ENCODE assay signal across 9 cellular contexts in the genomic region with DNA sequence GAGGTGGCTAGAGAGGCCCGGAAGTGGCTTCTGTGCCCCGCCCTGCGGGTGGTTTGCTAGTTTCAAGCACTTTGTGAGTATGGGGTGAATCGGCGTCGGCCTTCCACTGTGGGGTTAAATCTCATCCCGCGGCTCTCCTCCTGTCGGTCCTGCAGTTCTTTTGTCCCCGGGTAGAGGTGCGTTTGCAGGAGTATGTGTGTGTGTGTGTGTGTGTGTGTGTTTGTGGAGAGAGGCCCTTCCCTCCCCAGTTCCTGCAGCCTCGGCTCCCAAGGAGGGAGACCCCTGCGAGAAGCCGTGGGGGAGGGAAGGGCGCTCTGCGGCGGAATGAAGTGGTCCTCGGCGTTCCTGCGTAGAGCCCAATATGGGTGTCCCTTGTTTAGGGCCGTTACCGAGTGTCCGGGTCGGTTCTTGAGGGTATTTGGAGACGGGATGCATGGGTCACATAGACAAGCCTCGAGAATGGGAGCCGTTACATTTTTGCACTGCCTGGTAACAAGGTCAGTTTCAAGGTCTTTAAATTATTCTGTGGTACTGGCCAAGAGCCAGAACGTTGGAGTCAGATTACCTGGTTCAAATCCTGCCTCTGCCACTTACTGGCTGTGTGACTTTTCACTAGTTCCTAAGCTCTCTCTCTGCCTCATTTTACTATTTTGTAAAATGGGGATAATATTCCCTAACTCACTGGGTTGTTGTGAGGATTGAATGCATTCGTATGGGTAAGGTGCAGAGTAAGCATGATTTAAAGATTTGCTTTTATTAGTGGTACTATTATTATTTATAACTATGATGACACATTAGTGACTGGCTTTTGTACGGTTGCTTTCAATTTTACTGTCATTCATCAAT. TPM values are rescaled to one million over a fixed set of nuclear protein-coding genes. Genes with fewer than 3 reads are reported as not detected.
DNase-seq lines count a peak whose midpoint lies in the region; ATAC-seq, FAIRE-seq and TF ChIP-seq lines count a peak whose summit lies in the region.
"Had no signal": no experiment of that assay in that cellular context is flagged by ENCODE, and none has a peak within 500 bp of the region (broad histone marks: within the 10 kb centered on the region; RNA-seq: fewer than 3 reads in every experiment).

A gene (plus strand): TSS at position 56 of the 846 bp plus-strand sequence. CDS start 9,640 bp downstream, outside the sequence.

- TF ChIP-seq EP300 in HepG2 (IDR thresholded peaks at IDR 0.05; ENCODE audit: low read depth in 2 of 2, low read length in 2 of 2) (no peak), HepG2 (CRISPR knock-in tag; IDR thresholded peaks at IDR 0.05; ENCODE audit: borderline replicate concordance) (0 out of 2 replicates have a peak, but pooled peaks have one; percentile 32)

- H3K27me3 ChIP-seq in BLaER1 = no peaks in the 10 kb centered on the region
- no peaks in the 10 kb centered on the region; a peak in 1 of 5 replicates for H3K27me3 ChIP-seq in HepG2 (ENCODE audit: control insufficient read depth in 1 of 2, insufficient read depth in 2 of 2, low read length in 2 of 2)

- H3K36me3 ChIP-seq in BLaER1 (peaks cover 17% of the 10 kb centered on the region), HepG2 (replicated peaks in 1 of 2; ENCODE audit: control insufficient read depth in 1 of 2, insufficient read depth in 2 of 2, low read length in 2 of 2) (no peaks in the 10 kb centered on the region)

- FAIRE-seq in HepG2 (lab: Jason Lieb, UNC) = peak; percentile 37
- FAIRE-seq: colon had no signal

- POLR2A ChIA-PET in HepG2 (lab: Yijun Ruan, JAX) = interaction anchor here (0.6 to 2.3 kb wide), 16 partner anchors 12 to 226 kb away, joined by 3 to 28 read pairs (median 5); a partner anchor contains a TSS

- H3K9ac ChIP-seq in BLaER1 (peak within 1 kb of the TSS; percentile 87), HepG2 (ENCODE audit: insufficient read depth, low read depth, low read length) (peak within 1 kb of the TSS; percentile 78)

- TF ChIP-seq RAD21 in HepG2 (CRISPR knock-in tag; IDR thresholded peaks at IDR 0.05) = peak; percentile 27; the same call in 1 of the 2 replicates

- 2% methylated on average over 28 of the region's 30 CpGs for WGBS in HepG2 (ENCODE audit: low lambda C conversion rate)

- in situ Hi-C loops in HepG2 (cut with HindIII; ENCODE audit: extremely low pct_ligation_motif_present, low pct_unique_long_range_greater_than_20kb) = no loop called here

- peak within 1 kb of the TSS; percentile 99 for H2AFZ ChIP-seq in HepG2 (ENCODE audit: low read length)

- H3K9me3 ChIP-seq in BLaER1 = peaks cover 17% of the 10 kb centered on the region
- H3K9me3 ChIP-seq in HepG2 (ENCODE audit: low read length) = no peaks in the 10 kb centered on the region

- peaks cover 26% of the 10 kb centered on the region for H3K79me2 ChIP-seq in HepG2 (ENCODE audit: insufficient read depth, low read length)

- ATAC-seq in GM19043 (IDR thresholded peaks at IDR 0.05; ENCODE audit: low read depth, unreplicated experiment) (peak; percentile 94), HG03342 (IDR thresholded peaks at IDR 0.05; ENCODE audit: unreplicated experiment) (peak; percentile 88), HepG2 (peak; percentile 97)

- intact Hi-C loops in HepG2 (cut with micrococcal nuclease; ENCODE audit: unreplicated experiment) = loop anchor here (1.0 kb wide), 3 partner anchors 33 to 98 kb away; a partner anchor contains a TSS

- DNase-seq in NCI-H524 treated with DMSO at 0.1 percent for 48 hours (lab: John Stamatoyannopoulos, UW) (peak; percentile 48), dermis blood vessel endothelial cell (peak; percentile 81), HepG2 (ENCODE audit: low spot score) (peak; percentile 84)
- DNase-seq in activated CD4-positive, alpha-beta T cell treated with anti-CD3 and anti-CD28 coated beads, Interleukin-2, amount 50 U/mL, for 1 hour = peak; percentile 77
- DNase-seq in stimulated activated CD4-positive, alpha-beta T cell treated with anti-CD3 and anti-CD28 coated beads, Interleukin-4, amount 100 ng/mL, for 24 hours = peak; percentile 90

- peak within 1 kb of the TSS; percentile 92 for H3K4me2 ChIP-seq in BLaER1
- H3K4me2 ChIP-seq in HepG2 (ENCODE audit: low read depth, low read length) = peak within 1 kb of the TSS; percentile 92

- H3K4me1 ChIP-seq in BLaER1 = peaks cover 16% of the 10 kb centered on the region
- H3K4me1 ChIP-seq in HepG2 (ENCODE audit: insufficient read depth, low read length) = peaks cover 32% of the 10 kb centered on the region

- no peaks in the 10 kb centered on the region for H4K20me1 ChIP-seq in BLaER1
- no peaks in the 10 kb centered on the region for H4K20me1 ChIP-seq in HepG2 (ENCODE audit: insufficient read depth, low read length)

- CTCF ChIA-PET in HepG2 (lab: Yijun Ruan, JAX; ENCODE audit: low intra/inter-chr PET ratio, low total read pairs) = no interaction called here

- H3K4me3 ChIP-seq in BLaER1 (peak within 1 kb of the TSS; percentile 79), HepG2 (replicated peaks in 1 of 3; ENCODE audit: insufficient read depth in 1 of 3, low read depth in 2 of 3, low read length in 3 of 3) (peak within 1 kb of the TSS; percentile 63 to 98 (median 85))

- TF ChIP-seq CTCF in HepG2 (CRISPR knock-in tag; IDR thresholded peaks at IDR 0.05) = 0 out of 2 replicates have a peak, but pooled peaks have one; percentile 19

- TSS peak; percentile 86 for BruUV-seq in HepG2 (replicated peaks; lab: Mats Ljungman, UMichigan)

- TF ChIP-seq POLR2A in HepG2 (IDR thresholded peaks at IDR 0.05; ENCODE audit: insufficient read depth in 1 of 2, low read depth in 2 of 2, low read length in 2 of 2) = peak; percentile 81 to 88

- H3K27ac ChIP-seq in BLaER1 (peak within 1 kb of the TSS; percentile 78), HepG2 (ENCODE audit: extremely low read length, insufficient read depth, low read length) (peak within 1 kb of the TSS; percentile 77)

TF ChIP-seq in HepG2, 621 proteins besides CTCF, POLR2A, EP300 and RAD21 (continues in another document):
- TF ChIP-seq ZNF878 (CRISPR knock-in tag; IDR thresholded peaks at IDR 0.05) (0 out of 2 replicates have a peak, but pooled peaks have one; percentile 55), MED1 (CRISPR knock-in tag; IDR thresholded peaks at IDR 0.05) (peak; percentile 60; the same call in 1 of the 2 replicates), GATA4 (IDR thresholded peaks at IDR 0.05; ENCODE audit: borderline replicate concordance, low read depth) (no peak), ZNF331 (CRISPR knock-in tag; IDR thresholded peaks at IDR 0.05) (peak; percentile 62), ZKSCAN1 (IDR thresholded peaks at IDR 0.05; ENCODE audit: low read length) (no peak)
- TF ChIP-seq, protein P1, sequence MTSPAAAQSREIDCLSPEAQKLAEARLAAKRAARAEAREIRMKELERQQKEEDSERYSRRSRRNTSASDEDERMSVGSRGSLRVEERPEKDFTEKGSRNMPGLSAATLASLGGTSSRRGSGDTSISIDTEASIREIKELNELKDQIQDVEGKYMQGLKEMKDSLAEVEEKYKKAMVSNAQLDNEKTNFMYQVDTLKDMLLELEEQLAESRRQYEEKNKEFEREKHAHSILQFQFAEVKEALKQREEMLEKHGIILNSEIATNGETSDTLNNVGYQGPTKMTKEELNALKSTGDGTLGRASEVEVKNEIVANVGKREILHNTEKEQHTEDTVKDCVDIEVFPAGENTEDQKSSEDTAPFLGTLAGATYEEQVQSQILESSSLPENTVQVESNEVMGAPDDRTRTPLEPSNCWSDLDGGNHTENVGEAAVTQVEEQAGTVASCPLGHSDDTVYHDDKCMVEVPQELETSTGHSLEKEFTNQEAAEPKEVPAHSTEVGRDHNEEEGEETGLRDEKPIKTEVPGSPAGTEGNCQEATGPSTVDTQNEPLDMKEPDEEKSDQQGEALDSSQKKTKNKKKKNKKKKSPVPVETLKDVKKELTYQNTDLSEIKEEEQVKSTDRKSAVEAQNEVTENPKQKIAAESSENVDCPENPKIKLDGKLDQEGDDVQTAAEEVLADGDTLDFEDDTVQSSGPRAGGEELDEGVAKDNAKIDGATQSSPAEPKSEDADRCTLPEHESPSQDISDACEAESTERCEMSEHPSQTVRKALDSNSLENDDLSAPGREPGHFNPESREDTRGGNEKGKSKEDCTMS (CRISPR knock-in tag; conservative IDR thresholded peaks at IDR 0.05) = no peak

RNA-seq across cellular contexts. Expression of the gene that starts here (rescaled TPM):
- total RNA-seq in dermis blood vessel endothelial cell = 6.3 and 9.7 TPM in 2 replicates
- total RNA-seq in HepG2 (2016; rRNA removed; fragmentation: Illumina TruSeq; extraction: Trizol) = 7.4 and 8.1 TPM in 2 replicates
- total RNA-seq in HepG2 (2016; cell fraction: cytosol; rRNA removed; fragmentation: Illumina TruSeq; extraction: Trizol; ENCODE audit: low read depth) = 1.1 and 1.3 TPM in 2 replicates
- total RNA-seq in HepG2 (2016; cell fraction: insoluble cytoplasmic fraction; rRNA removed; fragmentation: Illumina TruSeq; extraction: Trizol) = 5.8 and 7.9 TPM in 2 replicates
- 4.5 and 4.9 TPM in 2 replicates for total RNA-seq in HepG2 (2016; cell fraction: membrane; rRNA removed; fragmentation: Illumina TruSeq; extraction: Trizol)
- total RNA-seq in HepG2 (2016; cell fraction: nucleus; rRNA removed; fragmentation: Illumina TruSeq; extraction: Trizol) = 3.8 and 5.4 TPM in 2 replicates
- polyA plus RNA-seq in HepG2 (2011; rRNA removed) = 3.3 and 3.6 TPM in 2 replicates
- 2.0 and 2.2 TPM in 2 replicates for polyA plus RNA-seq in HepG2 (2011; cell fraction: cytosol; rRNA removed)
- polyA plus RNA-seq in HepG2 (2011; cell fraction: nucleus; rRNA removed) = 2.8 and 4.3 TPM in 2 replicates
- 1.8 and 3.3 TPM in 2 replicates for polyA plus RNA-seq in HepG2 (2012)
- 0.74 and 0.85 TPM in 2 replicates for polyA plus RNA-seq in HepG2 (2016; cell fraction: cytosol; fragmentation: Illumina TruSeq; extraction: Trizol; ENCODE audit: low read depth)
- polyA plus RNA-seq in HepG2 (2016; cell fraction: insoluble cytoplasmic fraction; fragmentation: Illumina TruSeq; extraction: Trizol; ENCODE audit: low read depth) = 4.8 and 5.6 TPM in 2 replicates
- 2.0 and 2.3 TPM in 2 replicates for polyA plus RNA-seq in HepG2 (2016; cell fraction: membrane; fragmentation: Illumina TruSeq; extraction: Trizol; ENCODE audit: low read depth)
- 8.6 and 9.9 TPM in 2 replicates for polyA plus RNA-seq in HepG2 (2016; cell fraction: nucleus; fragmentation: Illumina TruSeq; extraction: Trizol; ENCODE audit: insufficient read depth, low read depth)
- 1.5 and 2.8 TPM in 2 replicates for polyA minus RNA-seq in HepG2 (2011; rRNA and poly(A)+ RNA removed; ENCODE audit: low replicate concordance)
- 3.0 and 3.1 TPM in 2 replicates for polyA minus RNA-seq in HepG2 (2011; cell fraction: cytosol; rRNA and poly(A)+ RNA removed)
- 4.4 and 7.8 TPM in 2 replicates for polyA minus RNA-seq in HepG2 (2011; cell fraction: nucleus; rRNA and poly(A)+ RNA removed)

Comparison
In these comparisons a context has a peak if more than half of its experiments do, and no peak if none do; other contexts are left out.
1. Peak in every context shown above with its lines: DNase-seq, ATAC-seq, H3K4me3 ChIP-seq and H3K27ac ChIP-seq.